8 cellular contexts compared by ENCODE assay signal in genomic region chr19:5690125-5690954, GRCh38.
DNase-seq lines count a peak whose midpoint lies in the region; ATAC-seq and TF ChIP-seq lines count a peak whose summit lies in the region.

TSS of gene RPL36 (plus strand) at chr19:5690295. CDS start at chr19:5690508, 213 bp downstream.

- H3K4me3 ChIP-seq in AG04449 (ENCODE audit: low read depth, low read length), result peak within 1 kb of the TSS; percentile 98

- POLR2A ChIA-PET in AG04449 (lab: Yijun Ruan, JAX), result interaction anchor here (0.6 to 2.7 kb wide), 18 partner anchors 8 to 142 kb away, joined by 3 to 19 read pairs (median 4); partner anchors contain the start of genes CATSPERD, LONP1, SAFB and SAFB2

- ATAC-seq in GM18907 (IDR thresholded peaks at IDR 0.05; ENCODE audit: unreplicated experiment) (peak; percentile 50), HG03439 (IDR thresholded peaks at IDR 0.05; ENCODE audit: unreplicated experiment) (peak; percentile 38)

- CTCF ChIA-PET in AG04449 (lab: Yijun Ruan, JAX), result interaction anchor here (0.6 to 5.3 kb wide), 27 partner anchors 8 to 114 kb away, joined by 3 to 58 read pairs (median 4); partner anchors contain the start of genes CATSPERD, HSD11B1L and LONP1

- peak within 1 kb of the TSS; percentile 60 for H3K27ac ChIP-seq in cingulate gyrus (ENCODE audit: low read depth, low read length)

- peak; percentile 57 for DNase-seq in AG04449 (ENCODE audit: low read depth, low spot score)
- DNase-seq in NCI-H524 (lab: John Stamatoyannopoulos, UW), result peak; percentile 95 to 97
- DNase-seq in activated CD4-positive, alpha-beta T cell treated with anti-CD3 and anti-CD28 coated beads for 4 hours, result peak; percentile 98 to 99
- DNase-seq in kidney glomerular epithelial cell (lab: John Stamatoyannopoulos, UW), result peak; percentile 90
- DNase-seq in stimulated activated CD4-positive, alpha-beta T cell treated with anti-CD3 and anti-CD28 coated beads, Interleukin-1b, Interleukin-23, amount 100 ng/mL, for 1 hour (ENCODE audit: low read depth in 2 of 2), result peak; percentile 97 to 99

- peak; percentile 99 for TF ChIP-seq CTCF in AG04449 (IDR thresholded peaks at IDR 0.05; ENCODE audit: insufficient read depth, low read length, missing control alignments)

Comparison
In these comparisons a context has a peak if more than half of its experiments do, and no peak if none do; other contexts are left out.
1. Peak in every context shown above with its lines: DNase-seq, ATAC-seq, H3K4me3 ChIP-seq and H3K27ac ChIP-seq.